In genomic region chr14:101760138-101761011, GRCh38 we compare ENCODE assay signal across 8 cellular contexts. TPM values are rescaled to one million over a fixed set of nuclear protein-coding genes. Genes with fewer than 3 reads are reported as not detected.
DNase-seq lines count a peak whose midpoint lies in the region; ATAC-seq, FAIRE-seq and TF ChIP-seq lines count a peak whose summit lies in the region.

No MANE protein-coding gene starts in this region.

- H3K9me3 Mint-ChIP-seq in central memory CD8-positive, alpha-beta T cell, result no peaks in the 10 kb centered on the region

- peaks cover 49% of the 10 kb centered on the region for H3K4me1 Mint-ChIP-seq in central memory CD8-positive, alpha-beta T cell

- peak overlapping the region; percentile 69 to 89; a peak in 5 of 6 replicates for H3K27ac ChIP-seq in A549

- no peaks in the 10 kb centered on the region for H3K27me3 Mint-ChIP-seq in central memory CD8-positive, alpha-beta T cell

- no peak for TF ChIP-seq EP300 in A549 (IDR thresholded peaks at IDR 0.05)

- 11% methylated on average over 21 of the region's 63 CpGs for WGBS in A549 (ENCODE audit: missing lambda C conversion rate)

- H3K27ac Mint-ChIP-seq in central memory CD8-positive, alpha-beta T cell (ENCODE audit: low read depth), result peak overlapping the region; percentile 87

- H3K4me2 ChIP-seq in A549, result peak overlapping the region; percentile 92

- H3K4me3 Mint-ChIP-seq in central memory CD8-positive, alpha-beta T cell, result peak overlapping the region; percentile 89

- peak; percentile 74 to 82 for ATAC-seq in A549
- ATAC-seq in GM19023 (IDR thresholded peaks at IDR 0.05; ENCODE audit: unreplicated experiment), result peak; percentile 48
- peak; percentile 57 for ATAC-seq in HG03342 (IDR thresholded peaks at IDR 0.05; ENCODE audit: unreplicated experiment)
- peak; percentile 52 for ATAC-seq in central memory CD8-positive, alpha-beta T cell (replicated peaks; ENCODE audit: extremely low read depth, poor library complexity, severe bottlenecking)

- peak; percentile 84 to 98 for DNase-seq in A549 (ENCODE audit: low read depth in 1 of 2, low spot score in 1 of 2)
- peak; percentile 94 for DNase-seq in NCI-H446 treated with DMSO at 0.1 percent for 48 hours (lab: John Stamatoyannopoulos, UW)
- peak; percentile 90 for DNase-seq in activated CD4-positive, CD25-positive, alpha-beta regulatory T cell treated with anti-CD3 and anti-CD28 coated beads, Interleukin-2, amount 50 U/mL, for 72 hours
- peak; percentile 73 to 87 for DNase-seq in central memory CD8-positive, alpha-beta T cell (ENCODE audit: low spot score in 2 of 2)
- DNase-seq in smooth muscle cell of the brain vasculature (ENCODE audit: low read depth, low spot score), result peak; percentile 92

- CTCF ChIA-PET in A549 (lab: Yijun Ruan, JAX), result interaction anchor here (0.7 to 2.5 kb wide), 3 partner anchors 9 to 53 kb away, joined by 3 to 9 read pairs (median 3); no protein-coding TSS in a partner anchor

- TF ChIP-seq POLR2A in A549 (IDR thresholded peaks at IDR 0.05; ENCODE audit: low read length), result no peak

- POLR2A ChIA-PET in A549 (lab: Yijun Ruan, JAX), result interaction anchor here (0.8 to 1.6 kb wide), 6 partner anchors 29 to 327 kb away, joined by 3 to 12 read pairs (median 4); no protein-coding TSS in a partner anchor

- no peaks in the 10 kb centered on the region for H3K9me3 ChIP-seq in A549

- peak overlapping the region; percentile 82 for H3K4me3 ChIP-seq in A549

- no peak for TF ChIP-seq CTCF in A549 (IDR thresholded peaks at IDR 0.05)

- TF ChIP-seq RAD21 in A549 (conservative IDR thresholded peaks at IDR 0.05 in 1 of 2, IDR thresholded peaks at IDR 0.05 in 1 of 2), result no peak

- FAIRE-seq in A549 (lab: Jason Lieb, UNC) (no peak), islet of Langerhans (lab: Jason Lieb, UNC) (peak; percentile 69)

- peaks cover 36% of the 10 kb centered on the region for H3K36me3 Mint-ChIP-seq in central memory CD8-positive, alpha-beta T cell (ENCODE audit: insufficient read depth)

- peaks cover 8% of the 10 kb centered on the region; the same call in 1 of the 3 replicates for H3K4me1 ChIP-seq in A549

TF ChIP-seq in A549, 52 proteins besides CTCF, POLR2A, EP300 and RAD21:
- TF ChIP-seq FOSB (CRISPR knock-in tag; IDR thresholded peaks at IDR 0.05) (no peak), TP53 (CRISPR knock-in tag; IDR thresholded peaks at IDR 0.05) (0 out of 2 replicates have a peak, but pooled peaks have one; percentile 45), NPAS2 (CRISPR knock-in tag; IDR thresholded peaks at IDR 0.05; ENCODE audit: borderline replicate concordance) (no peak), JUNB (IDR thresholded peaks at IDR 0.05) (no peak), SMC3 (IDR thresholded peaks at IDR 0.05) (no peak), CBX2 (IDR thresholded peaks at IDR 0.05; ENCODE audit: borderline replicate concordance, low read depth) (no peak), HEYL (CRISPR knock-in tag; IDR thresholded peaks at IDR 0.05) (no peak), HMGXB4 (CRISPR knock-in tag; IDR thresholded peaks at IDR 0.05; ENCODE audit: borderline replicate concordance) (no peak), KDM5A (IDR thresholded peaks at IDR 0.05) (no peak), ZSCAN20 (CRISPR knock-in tag; IDR thresholded peaks at IDR 0.05) (no peak), REST (IDR thresholded peaks at IDR 0.05) (no peak), MAZ (IDR thresholded peaks at IDR 0.05; ENCODE audit: borderline replicate concordance, low read depth, low read length) (no peak), GATA3 (IDR thresholded peaks at IDR 0.05; ENCODE audit: borderline replicate concordance) (no peak), ESRRA (IDR thresholded peaks at IDR 0.05; ENCODE audit: borderline replicate concordance, low read length) (no peak), FOSL2 (IDR thresholded peaks at IDR 0.05) (no peak), FOSL2 (CRISPR knock-in tag; IDR thresholded peaks at IDR 0.05) (no peak), MAX (IDR thresholded peaks at IDR 0.05) (peak; percentile 81), EHMT2 (IDR thresholded peaks at IDR 0.05; ENCODE audit: low read depth) (no peak), HDAC2 (IDR thresholded peaks at IDR 0.05) (no peak), CBX8 (IDR thresholded peaks at IDR 0.05) (no peak), POLR2AphosphoS2 (conservative IDR thresholded peaks at IDR 0.05; ENCODE audit: low read length) (no peak), RFX5 (IDR thresholded peaks at IDR 0.05) (no peak)
- TF ChIP-seq, protein P1, sequence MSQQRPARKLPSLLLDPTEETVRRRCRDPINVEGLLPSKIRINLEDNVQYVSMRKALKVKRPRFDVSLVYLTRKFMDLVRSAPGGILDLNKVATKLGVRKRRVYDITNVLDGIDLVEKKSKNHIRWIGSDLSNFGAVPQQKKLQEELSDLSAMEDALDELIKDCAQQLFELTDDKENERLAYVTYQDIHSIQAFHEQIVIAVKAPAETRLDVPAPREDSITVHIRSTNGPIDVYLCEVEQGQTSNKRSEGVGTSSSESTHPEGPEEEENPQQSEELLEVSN (IDR thresholded peaks at IDR 0.05; ENCODE audit: borderline replicate concordance, low read depth), result peak; percentile 42; the same call in 1 of the 2 replicates
- TF ChIP-seq, protein P2, sequence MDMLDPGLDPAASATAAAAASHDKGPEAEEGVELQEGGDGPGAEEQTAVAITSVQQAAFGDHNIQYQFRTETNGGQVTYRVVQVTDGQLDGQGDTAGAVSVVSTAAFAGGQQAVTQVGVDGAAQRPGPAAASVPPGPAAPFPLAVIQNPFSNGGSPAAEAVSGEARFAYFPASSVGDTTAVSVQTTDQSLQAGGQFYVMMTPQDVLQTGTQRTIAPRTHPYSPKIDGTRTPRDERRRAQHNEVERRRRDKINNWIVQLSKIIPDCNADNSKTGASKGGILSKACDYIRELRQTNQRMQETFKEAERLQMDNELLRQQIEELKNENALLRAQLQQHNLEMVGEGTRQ (IDR thresholded peaks at IDR 0.05), result peak; percentile 18; the same call in 1 of the 2 replicates
- TF ChIP-seq, protein P3, sequence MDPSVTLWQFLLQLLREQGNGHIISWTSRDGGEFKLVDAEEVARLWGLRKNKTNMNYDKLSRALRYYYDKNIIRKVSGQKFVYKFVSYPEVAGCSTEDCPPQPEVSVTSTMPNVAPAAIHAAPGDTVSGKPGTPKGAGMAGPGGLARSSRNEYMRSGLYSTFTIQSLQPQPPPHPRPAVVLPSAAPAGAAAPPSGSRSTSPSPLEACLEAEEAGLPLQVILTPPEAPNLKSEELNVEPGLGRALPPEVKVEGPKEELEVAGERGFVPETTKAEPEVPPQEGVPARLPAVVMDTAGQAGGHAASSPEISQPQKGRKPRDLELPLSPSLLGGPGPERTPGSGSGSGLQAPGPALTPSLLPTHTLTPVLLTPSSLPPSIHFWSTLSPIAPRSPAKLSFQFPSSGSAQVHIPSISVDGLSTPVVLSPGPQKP (IDR thresholded peaks at IDR 0.05; ENCODE audit: low read depth, low read length), result no peak

RNA-seq across cellular contexts. Expression of gene PPP2R5C, which starts 1.1 kb away (rescaled TPM):
- polyA plus RNA-seq in A549 (2011; rRNA removed), result 133 and 150 TPM in 2 replicates
- polyA plus RNA-seq in A549 (2012; cell fraction: cytosol; rRNA removed), result 38.6 and 39.4 TPM in 2 replicates
- 30.7 and 45.7 TPM in 2 replicates for polyA plus RNA-seq in A549 (2012; cell fraction: nucleus; rRNA removed)
- polyA plus RNA-seq in A549 (2017; fragmentation: RNase III; extraction: RNeasy Plus Mini Kit Qiagen cat#74134 plus additional on column Dnase treatment), result 73.7 to 75.3 TPM (median 74.8 TPM) in 3 replicates
- 85.5 and 89.5 TPM in 2 replicates for polyA minus RNA-seq in A549 (2011; rRNA and poly(A)+ RNA removed)

Comparison
In these comparisons a context has a peak if more than half of its experiments do, and no peak if none do; other contexts are left out.
1. Peak in every context shown above with its lines: DNase-seq, ATAC-seq, H3K4me3 ChIP-seq and H3K27ac ChIP-seq.